25 cellular contexts compared by ENCODE assay signal in genomic region chr1:57156907-57157306, GRCh38.
"Had no signal": no experiment of that assay in that cellular context is flagged by ENCODE, and none has a peak within 500 bp of the region (broad histone marks: within the 10 kb centered on the region; RNA-seq: fewer than 3 reads in every experiment).

No MANE protein-coding gene starts in this region.

- H3K4me1 Mint-ChIP-seq: naive B cell; naive thymus-derived CD8-positive, alpha-beta T cell had no signal

- H3K79me2 ChIP-seq: hepatocyte had no signal

- H3K36me3 Mint-ChIP-seq: mesothelial cell of epicardium, naive B cell had no signal

- H3K4me3 ChIP-seq: colonic mucosa, esophagus muscularis mucosa, gastroesophageal sphincter, heart left ventricle, hepatocyte, left lung, lower lobe of right lung, mucosa of descending colon had no signal

- H3K4me2 ChIP-seq: hepatocyte had no signal

- H3K4me1 ChIP-seq: colonic mucosa, esophagus muscularis mucosa, foreskin keratinocyte, gastroesophageal sphincter, heart left ventricle, left lung, lower lobe of right lung had no signal

- H3K27ac Mint-ChIP-seq: dendritic cell treated with granulocyte-macrophage colony-stimulating factor and Interleukin-4, amounts not matched to agents 40 ng/mL and 50 ng/mL, for 4 days; effector memory CD8-positive, alpha-beta T cell; mesothelial cell of epicardium; naive B cell; naive thymus-derived CD8-positive, alpha-beta T cell had no signal

- H3K9me3 Mint-ChIP-seq: endodermal cell had no signal

- H3K4me3 Mint-ChIP-seq: dendritic cell treated with granulocyte-macrophage colony-stimulating factor and Interleukin-4, amounts not matched to agents 40 ng/mL and 50 ng/mL, for 4 days; effector memory CD8-positive, alpha-beta T cell; endodermal cell; mesothelial cell of epicardium; naive B cell; naive thymus-derived CD8-positive, alpha-beta T cell had no signal

- ATAC-seq: effector memory CD8-positive, alpha-beta T cell; foreskin keratinocyte; gastroesophageal sphincter; heart left ventricle; left colon; left lung; left ventricle myocardium superior; lower lobe of right lung; mucosa of descending colon; naive thymus-derived CD8-positive, alpha-beta T cell had no signal

- H2AFZ ChIP-seq: hepatocyte had no signal

- H3K9me3 ChIP-seq: colonic mucosa, esophagus muscularis mucosa, gastroesophageal sphincter, left lung, lower lobe of right lung, mucosa of descending colon had no signal

- H3K36me3 ChIP-seq: colonic mucosa, esophagus muscularis mucosa, gastroesophageal sphincter, heart left ventricle, left lung, lower lobe of right lung had no signal

- DNase-seq: colonic mucosa; cortex of kidney; effector CD8-positive, alpha-beta T cell; effector memory CD8-positive, alpha-beta T cell; endodermal cell; foreskin keratinocyte; heart left ventricle; hypothalamus; immature natural killer cell; islet precursor cell; kidney; kidney glomerular epithelial cell; left colon; left lung; left ventricle myocardium superior; lower lobe of right lung; mesenchymal stem cell; mucosa of descending colon; naive B cell; naive thymus-derived CD8-positive, alpha-beta T cell had no signal

- H3K27me3 Mint-ChIP-seq: dendritic cell treated with granulocyte-macrophage colony-stimulating factor and Interleukin-4, amounts not matched to agents 40 ng/mL and 50 ng/mL, for 4 days had no signal

- H3K27ac ChIP-seq: colonic mucosa, esophagus muscularis mucosa, foreskin keratinocyte, gastroesophageal sphincter, heart left ventricle, left lung, lower lobe of right lung had no signal

- H3K27me3 ChIP-seq: colonic mucosa, esophagus muscularis mucosa, gastroesophageal sphincter, heart left ventricle, hepatocyte had no signal
